ENCODE assay signal across 8 cellular contexts in genomic region chr13:32316030-32316344, GRCh38. TPM values are rescaled to one million over a fixed set of nuclear protein-coding genes. Genes with fewer than 3 reads are reported as not detected.
A peak's percentile ranks its signal among the peaks of the same experiment; 100 is the strongest.
DNase-seq lines count a peak whose midpoint lies in the region; ATAC-seq and TF ChIP-seq lines count a peak whose summit lies in the region.

No MANE protein-coding gene starts in this region.

- peak overlapping the region; percentile 85 for H3K27ac ChIP-seq in cardiac muscle cell
- peak overlapping the region; percentile 93 for H3K27ac ChIP-seq in RWPE1
- H3K27ac ChIP-seq in gastrocnemius medialis: peak overlapping the region in 3 of 4 donors; percentile 84 to 92 (median 92)

- DNase-seq in cardiac muscle cell (ENCODE audit: low read depth in 1 of 2, low spot score in 1 of 2): no peak
- DNase-seq in Right ventricle myocardium superior: no peak
- no peak for DNase-seq in RWPE1 (ENCODE audit: low spot score)
- no peak for DNase-seq in fibroblast of pulmonary artery (ENCODE audit: low read depth)
- no peak for DNase-seq in gastrocnemius medialis
- no peak for DNase-seq in kidney tubule cell (ENCODE audit: low spot score)
- no peak for DNase-seq in retina

- POLR2A ChIA-PET in RWPE1 (lab: Yijun Ruan, JAX; ENCODE audit: low non-redundant PET): interaction anchor here (0.5 kb wide), 1 partner anchor 467 kb away, joined by 3 read pairs; no protein-coding TSS in a partner anchor

- ATAC-seq in Right ventricle myocardium superior (ENCODE audit: poor library complexity): no peak
- peak; percentile 40 for ATAC-seq in HG02970 (IDR thresholded peaks at IDR 0.05; ENCODE audit: low FRiP score, unreplicated experiment)
- no peak for ATAC-seq in gastrocnemius medialis

- TF ChIP-seq POLR2A in gastrocnemius medialis (IDR thresholded peaks at IDR 0.05): no peak

- H3K4me3 ChIP-seq in cardiac muscle cell: peak overlapping the region; percentile 58
- peak overlapping the region; percentile 93 for H3K4me3 ChIP-seq in fibroblast of pulmonary artery (replicated peaks; ENCODE audit: low read depth, low read length)
- peak overlapping the region; percentile 63 to 89 (median 76) for H3K4me3 ChIP-seq in gastrocnemius medialis

- H3K9me3 ChIP-seq in cardiac muscle cell (ENCODE audit: low read depth) (no peaks in the 10 kb centered on the region), gastrocnemius medialis (no peaks in the 10 kb centered on the region)

- in situ Hi-C loops in gastrocnemius medialis (cut with MboI; ENCODE audit: low sequenced_read_pairs in 4 of 4): loop anchor here in 1 of 4 donors (25.0 kb wide), 2 partner anchors 304 to 404 kb away; no protein-coding TSS in a partner anchor

- TF ChIP-seq CTCF in cardiac muscle cell (IDR thresholded peaks at IDR 0.05; ENCODE audit: low read depth, low read length): no peak
- TF ChIP-seq CTCF in RWPE1 (conservative IDR thresholded peaks at IDR 0.05; ENCODE audit: low read depth): no peak
- TF ChIP-seq CTCF in fibroblast of pulmonary artery (IDR thresholded peaks at IDR 0.05; ENCODE audit: low read length, missing control alignments): no peak
- TF ChIP-seq CTCF in gastrocnemius medialis (IDR thresholded peaks at IDR 0.05 in 4 of 5, conservative IDR thresholded peaks at IDR 0.05 in 1 of 5): no peak

- H3K4me1 ChIP-seq in cardiac muscle cell (ENCODE audit: low read depth) (no peaks in the 10 kb centered on the region), gastrocnemius medialis (peaks cover 0 to 3% of the 10 kb centered on the region in 2 donors)

- CTCF ChIA-PET in RWPE1 (lab: Yijun Ruan, JAX): interaction anchor here (1.2 kb wide), 1 partner anchor 406 kb away, joined by 4 read pairs; no protein-coding TSS in a partner anchor

- H3K27me3 ChIP-seq in cardiac muscle cell (no peaks in the 10 kb centered on the region), gastrocnemius medialis (no peaks in the 10 kb centered on the region)

- intact Hi-C loops in Right ventricle myocardium superior (cut with DNase I): loop anchor here (10.0 kb wide), 1 partner anchor 491 kb away; no protein-coding TSS in a partner anchor
- intact Hi-C loops in gastrocnemius medialis (cut with DNase I; ENCODE audit: low total_unique reads): loop anchor here (5.0 kb wide), 1 partner anchor 221 kb away; the partner anchor contains the start of gene N4BP2L2

- H3K36me3 ChIP-seq in cardiac muscle cell (no peaks in the 10 kb centered on the region), gastrocnemius medialis (no peaks in the 10 kb centered on the region)

RNA-seq across cellular contexts. Expression of gene BRCA2, which starts 0.7 kb away (rescaled TPM):
- total RNA-seq in cardiac muscle cell: 1.8 and 5.2 TPM in 2 replicates
- 3.3 and 3.6 TPM in 2 replicates for polyA plus RNA-seq in cardiac muscle cell
- 0.43 TPM for total RNA-seq in Right ventricle myocardium superior
- under 1 TPM; 0.02 to 0.20 (median 0.12) TPM for total RNA-seq in gastrocnemius medialis

RNA-seq across cellular contexts. Expression of gene ZAR1L, which starts 0.8 kb away (rescaled TPM):
- total RNA-seq in cardiac muscle cell (not detected in 2 replicates), Right ventricle myocardium superior (not detected), gastrocnemius medialis (not detected)
- not detected in 2 replicates for polyA plus RNA-seq in cardiac muscle cell
